In genomic region chr4:183458005-183458404, GRCh38 we compare ENCODE assay signal across 2 cellular contexts.
TF ChIP-seq lines count a peak whose summit lies in the region.

No MANE protein-coding gene starts in this region.

TF ChIP-seq in HepG2, 621 proteins besides CTCF, POLR2A, EP300 and RAD21:
- TF ChIP-seq MAFK (conservative IDR thresholded peaks at IDR 0.05 in 1 of 2, IDR thresholded peaks at IDR 0.05 in 1 of 2; ENCODE audit: low read length in 2 of 2) (peak; percentile 51 to 79; a peak in 3 of 4 replicates), MAFF (IDR thresholded peaks at IDR 0.05; ENCODE audit: low read depth, low read length) (peak; percentile 61; the same call in 1 of the 2 replicates), RELA (CRISPR knock-in tag; IDR thresholded peaks at IDR 0.05) (no peak)
TF ChIP-seq in HepG2: peak in this region for 2.

TF ChIP-seq in IMR-90, 13 proteins besides CTCF, POLR2A, EP300 and RAD21:
- TF ChIP-seq MAFK (IDR thresholded peaks at IDR 0.05; ENCODE audit: low read depth, low read length), result peak; percentile 51
- TF ChIP-seq USF2 (IDR thresholded peaks at IDR 0.05; ENCODE audit: low read depth, low read length), result no peak
